ENCODE assay signal across 9 cellular contexts in genomic region chr12:103571286-103571685, GRCh38. TPM values are rescaled to one million over a fixed set of nuclear protein-coding genes. Genes with fewer than 3 reads are reported as not detected.
A peak's percentile ranks its signal among the peaks of the same experiment; 100 is the strongest.
DNase-seq lines count a peak whose midpoint lies in the region; ATAC-seq and TF ChIP-seq lines count a peak whose summit lies in the region.
"Had no signal": no experiment of that assay in that cellular context is flagged by ENCODE, and none has a peak within 500 bp of the region (broad histone marks: within the 10 kb centered on the region; RNA-seq: fewer than 3 reads in every experiment).

No MANE protein-coding gene starts in this region.

- no peak for TF ChIP-seq CTCF in CD4-positive, alpha-beta T cell (IDR thresholded peaks at IDR 0.05)

- H3K27ac ChIP-seq in SJCRH30 = no peak overlapping the region
- H3K27ac ChIP-seq in iPS DF 6.9 (ENCODE audit: low read length) = no peak overlapping the region
- H3K27ac ChIP-seq in CD4-positive, alpha-beta T cell (ENCODE audit: low read depth, low read length) = no peak overlapping the region
- H3K27ac ChIP-seq: ovary had no signal

- H3K27me3 ChIP-seq in SJCRH30 (no peaks in the 10 kb centered on the region), iPS DF 6.9 (ENCODE audit: control insufficient read depth, insufficient read depth, low read length) (no peaks in the 10 kb centered on the region)
- peaks cover 49% of the 10 kb centered on the region for H3K27me3 ChIP-seq in CD4-positive, alpha-beta T cell (ENCODE audit: control insufficient read depth, insufficient read depth, low read length)
- H3K27me3 ChIP-seq: ovary had no signal

- H3K4me1 Mint-ChIP-seq in CD4-positive, alpha-beta T cell (ENCODE audit: low read depth) = no peaks in the 10 kb centered on the region
- H3K4me1 Mint-ChIP-seq in activated CD4-positive, alpha-beta T cell treated with anti-CD3 and anti-CD28 coated beads for 36 hours = no peaks in the 10 kb centered on the region

- peaks cover 87% of the 10 kb centered on the region for H3K27me3 Mint-ChIP-seq in CD4-positive, alpha-beta T cell
- peaks cover 52% of the 10 kb centered on the region for H3K27me3 Mint-ChIP-seq in activated CD4-positive, alpha-beta T cell treated with anti-CD3 and anti-CD28 coated beads for 36 hours

- H3K4me1 ChIP-seq in SJCRH30 (no peaks in the 10 kb centered on the region), iPS DF 6.9 (ENCODE audit: control insufficient read depth, insufficient read depth, low read length) (no peaks in the 10 kb centered on the region)

- H3K4me3 Mint-ChIP-seq in CD4-positive, alpha-beta T cell = no peak overlapping the region
- no peak overlapping the region for H3K4me3 Mint-ChIP-seq in activated CD4-positive, alpha-beta T cell treated with anti-CD3 and anti-CD28 coated beads for 36 hours

- no CpG with 5 or more reads among the region's 18 CpGs for WGBS in iPS DF 6.9 (ENCODE audit: insufficient coverage, insufficient read length)

- no peaks in the 10 kb centered on the region for H3K36me3 Mint-ChIP-seq in CD4-positive, alpha-beta T cell (ENCODE audit: low read depth)
- H3K36me3 Mint-ChIP-seq in activated CD4-positive, alpha-beta T cell treated with anti-CD3 and anti-CD28 coated beads for 36 hours (ENCODE audit: low read depth) = no peaks in the 10 kb centered on the region

- H3K4me3 ChIP-seq in SJCRH30 (peak overlapping the region; percentile 12), iPS DF 6.9 (ENCODE audit: low read length) (no peak overlapping the region)
- H3K4me3 ChIP-seq: ovary had no signal

- CTCF ChIA-PET in CD4-positive, alpha-beta T cell (lab: Charles Lee) = no interaction called here
- CTCF ChIA-PET in activated CD4-positive, alpha-beta T cell treated with anti-CD3 and anti-CD28 coated beads for 36 hours (lab: Charles Lee) = interaction anchor here (0.7 to 1.1 kb wide), 2 partner anchors 61 to 696 kb away, joined by 3 read pairs; no protein-coding TSS in a partner anchor

- peaks cover 9% of the 10 kb centered on the region for H3K9me3 Mint-ChIP-seq in CD4-positive, alpha-beta T cell
- H3K9me3 Mint-ChIP-seq in activated CD4-positive, alpha-beta T cell treated with anti-CD3 and anti-CD28 coated beads for 36 hours (ENCODE audit: low read depth) = peaks cover 2% of the 10 kb centered on the region

- H3K9me3 ChIP-seq in SJCRH30 (replicated peaks) (no peaks in the 10 kb centered on the region), iPS DF 6.9 (ENCODE audit: control insufficient read depth, insufficient read depth, low read length) (no peaks in the 10 kb centered on the region)
- peaks cover 9% of the 10 kb centered on the region for H3K9me3 ChIP-seq in CD4-positive, alpha-beta T cell (ENCODE audit: control insufficient read depth, low read length)
- H3K9me3 ChIP-seq: ovary had no signal

- no peaks in the 10 kb centered on the region for H3K36me3 ChIP-seq in SJCRH30
- no peaks in the 10 kb centered on the region for H3K36me3 ChIP-seq in iPS DF 6.9 (ENCODE audit: control insufficient read depth, insufficient read depth, low read length)
- H3K36me3 ChIP-seq: ovary had no signal

- no peak for ATAC-seq in GM21723 (IDR thresholded peaks at IDR 0.05; ENCODE audit: unreplicated experiment)
- no peak for ATAC-seq in CD4-positive, alpha-beta T cell (ENCODE audit: poor library complexity)
- ATAC-seq in activated CD4-positive, alpha-beta T cell treated with anti-CD3 and anti-CD28 coated beads for 36 hours = no peak

- DNase-seq in NCI-H1092 (lab: John Stamatoyannopoulos, UW) = peak; percentile 36
- DNase-seq in SJCRH30 = peak; percentile 80 to 84
- DNase-seq in iPS DF 6.9 (ENCODE audit: low read depth, low spot score) = peak; percentile 37
- peak; percentile 85 for DNase-seq in retina
- DNase-seq in CD4-positive, alpha-beta T cell = no peak
- no peak for DNase-seq in activated CD4-positive, alpha-beta T cell treated with anti-CD3 and anti-CD28 coated beads for 36 hours
- no peak for DNase-seq in activated CD4-positive, alpha-beta T cell treated with anti-CD3 and anti-CD28 coated beads for 1 hour
- DNase-seq: ovary had no signal

- intact Hi-C loops in CD4-positive, alpha-beta T cell (cut with DNase I, micrococcal nuclease) = no loop called here
- intact Hi-C loops in activated CD4-positive, alpha-beta T cell treated with anti-CD3 and anti-CD28 coated beads for 36 hours (cut with DNase I, micrococcal nuclease) = loop anchor here in 1 of 2 experiments (10.0 kb wide), 1 partner anchor 64 kb away; no protein-coding TSS in a partner anchor

- no peak overlapping the region for H3K27ac Mint-ChIP-seq in CD4-positive, alpha-beta T cell
- no peak overlapping the region for H3K27ac Mint-ChIP-seq in activated CD4-positive, alpha-beta T cell treated with anti-CD3 and anti-CD28 coated beads for 36 hours

- POLR2A ChIA-PET in CD4-positive, alpha-beta T cell (lab: Charles Lee) = no interaction called here
- POLR2A ChIA-PET in activated CD4-positive, alpha-beta T cell treated with anti-CD3 and anti-CD28 coated beads for 36 hours (lab: Charles Lee) = no interaction called here

RNA-seq across cellular contexts. Expression of gene STAB2, which starts 15.8 kb away (rescaled TPM):
- total RNA-seq in SJCRH30 (2014; rRNA removed; shearing (Covaris generic)) = 0.56 and 0.73 TPM in 2 replicates
- not detected for total RNA-seq in CD4-positive, alpha-beta T cell
- not detected for total RNA-seq in activated CD4-positive, alpha-beta T cell treated with anti-CD3 and anti-CD28 coated beads for 36 hours

Comparison
In these comparisons a context has a peak if more than half of its experiments do, and no peak if none do; other contexts are left out.
1. DNase-seq: peak in NCI-H1092 (single experiment), SJCRH30 (2 of 2), iPS DF 6.9 (single experiment) and retina (single experiment); none in CD4-positive, alpha-beta T cell (0 of 10), activated CD4-positive, alpha-beta T cell treated with anti-CD3 and anti-CD28 coated beads for 36 hours (single experiment) and activated CD4-positive, alpha-beta T cell treated with anti-CD3 and anti-CD28 coated beads for 1 hour (single experiment).